ENCODE assay signal across 20 cellular contexts in genomic region chr11:34525887-34526657, GRCh38. TPM values are rescaled to one million over a fixed set of nuclear protein-coding genes. Genes with fewer than 3 reads are reported as not detected.
"Had no signal": no experiment of that assay in that cellular context is flagged by ENCODE, and none has a peak within 500 bp of the region (broad histone marks: within the 10 kb centered on the region; RNA-seq: fewer than 3 reads in every experiment).

No MANE protein-coding gene starts in this region.

- H3K4me3 ChIP-seq: ovary, suprapubic skin had no signal

- DNase-seq: activated CD4-positive, alpha-beta T cell treated with anti-CD3 and anti-CD28 coated beads, Interleukin-2, amount 50 U/mL, for 48 hours; activated CD8-positive, alpha-beta memory T cell treated with anti-CD3 and anti-CD28 coated beads, Interleukin-2, amount 50 U/mL, for 48 hours; activated naive CD4-positive, alpha-beta T cell treated with anti-CD3 and anti-CD28 coated beads for 36 hours; amniotic stem cell; dermis blood vessel endothelial cell; endodermal cell; hypothalamus; ovary; stimulated activated CD4-positive, alpha-beta T cell treated with anti-CD3 and anti-CD28 coated beads, Interleukin-12 subunit alpha, Interleukin-12 subunit beta, amount 100 ng/mL, for 4 hours; stimulated activated CD4-positive, alpha-beta T cell treated with anti-CD3 and anti-CD28 coated beads, Interleukin-2, amount 100 ng/mL, for 48 hours; stimulated activated CD8-positive, alpha-beta memory T cell treated with anti-CD3 and anti-CD28 coated beads, Interleukin-4, amount 100 ng/mL, for 48 hours; stimulated activated naive CD8-positive, alpha-beta T cell treated with anti-CD3 and anti-CD28 coated beads, Interleukin-15, Interleukin-2, amounts not matched to agents 100 U/mL and 50 U/mL, for 24 hours had no signal

- H3K9me3 ChIP-seq: ovary, suprapubic skin had no signal

- H3K27ac ChIP-seq: ovary, suprapubic skin had no signal

- H3K4me1 ChIP-seq: suprapubic skin had no signal

- H3K27me3 ChIP-seq: ovary, suprapubic skin had no signal

- H3K27me3 Mint-ChIP-seq: brain, type B pancreatic cell had no signal

- ATAC-seq: stimulated activated naive CD8-positive, alpha-beta T cell treated with anti-CD3 and anti-CD28 coated beads, Interleukin-15, Interleukin-2, amounts not matched to agents 100 U/mL and 50 U/mL, for 24 hours had no signal

- H3K36me3 Mint-ChIP-seq: brain, type B pancreatic cell had no signal

- H3K27ac Mint-ChIP-seq: activated naive CD4-positive, alpha-beta T cell treated with anti-CD3 and anti-CD28 coated beads for 36 hours; activated T-helper 1 cell treated with anti-CD3 and anti-CD28 coated beads, Interleukin-12 subunit alpha, Interleukin-12 subunit beta, Interleukin-2, Interleukin-4 antibody, amounts not matched to agents 30 ng/mL and 10 ng/mL and 1 ng/mL, durations not matched to agents 14 hours and 24 hours and 36 hours; brain; endodermal cell; T-helper 1 cell treated with Interleukin-12 subunit alpha and Interleukin-12 subunit beta and Interleukin-4 antibody, amounts not matched to agents 30 μg/mL and 1 μg/mL, for 36 hours; type B pancreatic cell had no signal

- H3K9me3 Mint-ChIP-seq: activated naive CD4-positive, alpha-beta T cell treated with anti-CD3 and anti-CD28 coated beads for 36 hours; activated T-helper 1 cell treated with anti-CD3 and anti-CD28 coated beads, Interleukin-12 subunit alpha, Interleukin-12 subunit beta, Interleukin-2, Interleukin-4 antibody, amounts not matched to agents 30 ng/mL and 10 ng/mL and 1 ng/mL, durations not matched to agents 14 hours and 24 hours and 36 hours; endodermal cell; neural crest cell; T-helper 1 cell treated with Interleukin-12 subunit alpha and Interleukin-12 subunit beta and Interleukin-4 antibody, amounts not matched to agents 30 μg/mL and 1 μg/mL, for 36 hours; type B pancreatic cell had no signal

- H3K36me3 ChIP-seq: ovary, suprapubic skin had no signal

- H3K4me3 Mint-ChIP-seq: activated naive CD4-positive, alpha-beta T cell treated with anti-CD3 and anti-CD28 coated beads for 36 hours; activated T-helper 1 cell treated with anti-CD3 and anti-CD28 coated beads, Interleukin-12 subunit alpha, Interleukin-12 subunit beta, Interleukin-2, Interleukin-4 antibody, amounts not matched to agents 30 ng/mL and 10 ng/mL and 1 ng/mL, durations not matched to agents 14 hours and 24 hours and 36 hours; brain; endodermal cell; neural crest cell; T-helper 1 cell treated with Interleukin-12 subunit alpha and Interleukin-12 subunit beta and Interleukin-4 antibody, amounts not matched to agents 30 μg/mL and 1 μg/mL, for 36 hours; type B pancreatic cell had no signal

- H3K4me1 Mint-ChIP-seq: brain, endodermal cell, neural crest cell had no signal

RNA-seq across cellular contexts. Expression of gene ELF5, which starts 12.5 kb away (rescaled TPM):
- total RNA-seq: activated naive CD4-positive, alpha-beta T cell treated with anti-CD3 and anti-CD28 coated beads for 36 hours; activated T-helper 1 cell treated with anti-CD3 and anti-CD28 coated beads, Interleukin-12 subunit alpha, Interleukin-12 subunit beta, Interleukin-2, Interleukin-4 antibody, amounts not matched to agents 30 ng/mL and 10 ng/mL and 1 ng/mL, durations not matched to agents 14 hours and 24 hours and 36 hours; dermis blood vessel endothelial cell; endodermal cell; glomerular endothelial cell; myocyte; neural crest cell; ovary had no signal
- polyA plus RNA-seq: ovary had no signal
